ENCODE assay signal across 14 cellular contexts in genomic region chr9:5554254-5554653, GRCh38. TPM values are rescaled to one million over a fixed set of nuclear protein-coding genes. Genes with fewer than 3 reads are reported as not detected.
DNase-seq lines count a peak whose midpoint lies in the region; ATAC-seq and TF ChIP-seq lines count a peak whose summit lies in the region.
"Had no signal": no experiment of that assay in that cellular context is flagged by ENCODE, and none has a peak within 500 bp of the region (broad histone marks: within the 10 kb centered on the region; RNA-seq: fewer than 3 reads in every experiment).

No MANE protein-coding gene starts in this region.

- intact Hi-C loops in OCI-LY7 (cut with micrococcal nuclease; ENCODE audit: unreplicated experiment) (no loop called here), left colon (cut with DNase I, micrococcal nuclease) (no loop called here)

- H3K9me2 ChIP-seq in OCI-LY7 (ENCODE audit: insufficient read depth, low read length), result no peaks in the 10 kb centered on the region

- H3K9me3 ChIP-seq in AG04450 (ENCODE audit: control insufficient read depth, insufficient read depth, low read length) (no peaks in the 10 kb centered on the region), OCI-LY7 (ENCODE audit: low read length) (no peaks in the 10 kb centered on the region)
- H3K9me3 ChIP-seq: left lung, tibial nerve had no signal

- BruUV-seq in OCI-LY7 (replicated peaks; lab: Mats Ljungman, UMichigan), result no TSS peak

- no peaks in the 10 kb centered on the region for H3K4me1 ChIP-seq in OCI-LY7 (ENCODE audit: insufficient read depth, low read length, poor library complexity, severe bottlenecking)

- peak; percentile 57 for ATAC-seq in GM19025 (IDR thresholded peaks at IDR 0.05; ENCODE audit: low read depth, unreplicated experiment)
- ATAC-seq in HG02763 (IDR thresholded peaks at IDR 0.05; ENCODE audit: unreplicated experiment), result peak; percentile 47
- ATAC-seq in left colon, result no peak
- ATAC-seq in GM19324 (IDR thresholded peaks at IDR 0.05; ENCODE audit: low FRiP score, unreplicated experiment), result no peak
- ATAC-seq: HepG2, left lung had no signal

- no peak for DNase-seq in AG04450 (ENCODE audit: low read depth, low spot score)
- DNase-seq in OCI-LY7 (ENCODE audit: low spot score), result no peak
- no peak for DNase-seq in inferior parietal cortex (ENCODE audit: extremely low spot score)
- no peak for DNase-seq in activated T-cell treated with anti-CD3 and anti-CD28 coated beads, Interleukin-2, amount 50 U/mL, for 1 hour
- DNase-seq in left colon, result no peak
- DNase-seq: DMS79, left lung, RPMI8226 had no signal

- H2AFZ ChIP-seq in OCI-LY7 (ENCODE audit: low read length), result peak overlapping the region; percentile 45; the same call in 1 of the 2 replicates
- H2AFZ ChIP-seq: parathyroid adenoma had no signal

- CTCF ChIA-PET in AG04450 (lab: Charles Lee) (interaction anchor here (0.6 to 1.4 kb wide), 2 partner anchors 36 to 142 kb away, joined by 3 to 5 read pairs; no protein-coding TSS in a partner anchor), OCI-LY7 (lab: Charles Lee; ENCODE audit: unreplicated experiment) (no interaction called here)

- POLR2A ChIA-PET in AG04450 (lab: Yijun Ruan, JAX) (interaction anchor here (3.0 kb wide), 1 partner anchor 44 kb away, joined by 9 read pairs; the partner anchor contains the start of gene PDCD1LG2), OCI-LY7 (lab: Charles Lee) (interaction anchor here (0.5 to 1.1 kb wide), 3 partner anchors 9 to 610 kb away, joined by 3 to 4 read pairs (median 3); no protein-coding TSS in a partner anchor)

- H4K20me1 ChIP-seq in OCI-LY7 (ENCODE audit: insufficient read depth, low read length), result no peaks in the 10 kb centered on the region

- no peaks in the 10 kb centered on the region for H3K36me3 ChIP-seq in OCI-LY7 (ENCODE audit: insufficient read depth, low read length)
- H3K36me3 ChIP-seq: left lung, tibial nerve had no signal

- H3K79me2 ChIP-seq in OCI-LY7 (ENCODE audit: insufficient read depth, low read depth, low read length), result no peaks in the 10 kb centered on the region
- H3K79me2 ChIP-seq: parathyroid adenoma had no signal

- no peak overlapping the region for H3K4me2 ChIP-seq in OCI-LY7 (ENCODE audit: low read length)

- H3K27me3 ChIP-seq in AG04450 (ENCODE audit: control insufficient read depth, insufficient read depth, low read length), result no peaks in the 10 kb centered on the region
- H3K27me3 ChIP-seq: left lung, tibial nerve had no signal

- peak overlapping the region; percentile 55 for H3K27ac ChIP-seq in AG04450 (ENCODE audit: low read depth, low read length)
- H3K27ac ChIP-seq in OCI-LY7 (ENCODE audit: low read depth, low read length, poor library complexity, severe bottlenecking), result no peak overlapping the region
- H3K27ac ChIP-seq: left lung, parathyroid adenoma, tibial nerve had no signal

- TF ChIP-seq CTCF in AG04450 (IDR thresholded peaks at IDR 0.05; ENCODE audit: low read depth, low read length), result no peak
- no peak for TF ChIP-seq CTCF in OCI-LY7 (conservative IDR thresholded peaks at IDR 0.05; ENCODE audit: low read length)

- H3K4me3 ChIP-seq in AG04450 (ENCODE audit: low read depth, low read length) (no peak overlapping the region), OCI-LY7 (ENCODE audit: low read depth, low read length, poor library complexity, severe bottlenecking) (no peak overlapping the region)
- H3K4me3 ChIP-seq: left lung, tibial nerve had no signal

RNA-seq across cellular contexts. Expression of gene PDCD1LG2, which starts 43.9 kb away (rescaled TPM):
- 31.5 TPM in 2 replicates for polyA plus RNA-seq in AG04450 (2011; rRNA removed)
- polyA minus RNA-seq in AG04450 (2011; rRNA and poly(A)+ RNA removed), result 22.9 and 25.8 TPM in 2 replicates
- total RNA-seq in OCI-LY7 (2014; rRNA removed; shearing (Covaris generic)), result not detected in 2 replicates
- total RNA-seq in OCI-LY7 (2022), result not detected in 2 replicates
- 1 to 10 TPM in 1 of 2 donors, under 1 TPM in 1; 0.31 to 1.1 TPM for total RNA-seq in left colon
- total RNA-seq: HepG2 had no signal
- polyA plus RNA-seq: HepG2 had no signal

Comparison
In these comparisons a context has a peak if more than half of its experiments do, and no peak if none do; other contexts are left out.
1. ATAC-seq: peak in GM19025 (single experiment) and HG02763 (single experiment); none in left colon (single experiment) and GM19324 (single experiment).